Comparison of ENCODE assay signal across 8 cellular contexts in the genomic region with DNA sequence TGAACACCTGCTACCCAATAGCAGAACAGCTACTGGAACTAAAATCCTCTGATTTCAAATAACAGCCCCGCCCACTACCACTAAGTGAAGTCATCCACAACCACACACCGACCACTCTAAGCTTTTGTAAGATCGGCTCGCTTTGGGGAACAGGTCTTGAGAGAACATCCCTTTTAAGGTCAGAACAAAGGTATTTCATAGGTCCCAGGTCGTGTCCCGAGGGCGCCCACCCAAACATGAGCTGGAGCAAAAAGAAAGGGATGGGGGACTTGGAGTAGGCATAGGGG.
DNase-seq lines count a peak whose midpoint lies in the region; ATAC-seq, FAIRE-seq and TF ChIP-seq lines count a peak whose summit lies in the region.

No MANE protein-coding gene starts in this region.

- DNase-seq in AML-193 (lab: John Stamatoyannopoulos, UW) (peak; percentile 73 to 81), astrocyte of the spinal cord (ENCODE audit: low read depth, low spot score) (peak; percentile 65), H54 (ENCODE audit: insufficient read length, low spot score) (no peak)
- DNase-seq in stimulated activated CD4-positive, alpha-beta T cell treated with anti-CD3 and anti-CD28 coated beads, Interleukin-1b, Interleukin-23, amount 100 ng/mL, for 24 hours (ENCODE audit: low read depth in 4 of 4, low spot score in 1 of 4) = peak; percentile 25 to 37 (median 28)

- H3K9me3 ChIP-seq in iPS-18c (ENCODE audit: control insufficient read depth, insufficient read depth, low read length) = peaks cover 2% of the 10 kb centered on the region

- in situ Hi-C loops in astrocyte of the spinal cord (cut with HindIII; ENCODE audit: low sequenced_read_pairs) = no loop called here

- no peak for TF ChIP-seq CTCF in astrocyte of the spinal cord (IDR thresholded peaks at IDR 0.05; ENCODE audit: low read depth, low read length)

- peak overlapping the region; percentile 88 for H3K4me3 ChIP-seq in astrocyte of the spinal cord (ENCODE audit: low read depth, low read length)
- peak overlapping the region; percentile 65 for H3K4me3 ChIP-seq in iPS-18c (ENCODE audit: insufficient read depth, low read depth, low read length)

- ATAC-seq in GM19025 (IDR thresholded peaks at IDR 0.05; ENCODE audit: low read depth, unreplicated experiment) (peak; percentile 8), HG03378 (IDR thresholded peaks at IDR 0.05; ENCODE audit: unreplicated experiment) (peak; percentile 26), SK-N-SH treated with all-trans-retinoic acid at 6 μM for 48 hours (peak; percentile 8; the same call in 2 of the 3 replicates)

- TF ChIP-seq POLR2A in H54 (IDR thresholded peaks at IDR 0.05; ENCODE audit: low read depth, low read length) = no peak

- FAIRE-seq in H54 (lab: Jason Lieb, UNC) = no peak

TF ChIP-seq in SK-N-SH treated with all-trans-retinoic acid at 6 μM for 48 hours, 23 proteins besides CTCF, POLR2A, EP300 and RAD21:
- TF ChIP-seq POU6F1 (CRISPR knock-in tag; IDR thresholded peaks at IDR 0.05; ENCODE audit: borderline replicate concordance, low read depth) (no peak), TOX (CRISPR knock-in tag; IDR thresholded peaks at IDR 0.05; ENCODE audit: borderline replicate concordance) (no peak), TCF4 (CRISPR knock-in tag; IDR thresholded peaks at IDR 0.05; ENCODE audit: borderline replicate concordance) (no peak), TSHZ2 (CRISPR knock-in tag; IDR thresholded peaks at IDR 0.05) (no peak), ARNTL (CRISPR knock-in tag; IDR thresholded peaks at IDR 0.05; ENCODE audit: borderline replicate concordance, low read depth) (no peak), ZFP30 (CRISPR knock-in tag; IDR thresholded peaks at IDR 0.05) (no peak), BACH2 (CRISPR knock-in tag; IDR thresholded peaks at IDR 0.05; ENCODE audit: borderline replicate concordance) (no peak), GLIS3 (CRISPR knock-in tag; IDR thresholded peaks at IDR 0.05) (no peak), ESRRG (CRISPR knock-in tag; IDR thresholded peaks at IDR 0.05) (no peak), SNAI2 (CRISPR knock-in tag; IDR thresholded peaks at IDR 0.05) (no peak)
